Comparison of ENCODE assay signal across 40 cellular contexts in genomic region chr13:70178346-70178745, GRCh38.
"Had no signal": no experiment of that assay in that cellular context is flagged by ENCODE, and none has a peak within 500 bp of the region (broad histone marks: within the 10 kb centered on the region; RNA-seq: fewer than 3 reads in every experiment).

No MANE protein-coding gene starts in this region.

- H3K4me1 Mint-ChIP-seq: activated naive CD4-positive, alpha-beta T cell treated with anti-CD3 and anti-CD28 coated beads, Interleukin-2, amount 10 ng/mL, durations not matched to agents 7 days and 5 days; activated naive CD4-positive, alpha-beta T cell treated with anti-CD3 and anti-CD28 coated beads, Interleukin-2, amount 50 U/mL, for 24 hours; activated naive CD8-positive, alpha-beta T cell treated with anti-CD3 and anti-CD28 coated beads for 36 hours; activated naive CD8-positive, alpha-beta T cell treated with anti-CD3 and anti-CD28 coated beads, Interleukin-2, amount 10 ng/mL, durations not matched to agents 7 days and 5 days; activated naive CD8-positive, alpha-beta T cell treated with anti-CD3 and anti-CD28 coated beads, Interleukin-2, amount 50 U/mL, for 24 hours; activated T-helper 17 cell treated with anti-CD3 and anti-CD28 coated beads, Interleukin-2, amount 50 U/mL, for 72 hours; central memory CD8-positive, alpha-beta T cell had no signal

- H3K4me1 ChIP-seq: adrenal gland, ascending aorta, body of pancreas, breast epithelium had no signal

- H3K27me3 Mint-ChIP-seq: activated naive CD4-positive, alpha-beta T cell treated with anti-CD3 and anti-CD28 coated beads, Interleukin-2, amount 10 ng/mL, durations not matched to agents 7 days and 5 days; activated naive CD4-positive, alpha-beta T cell treated with anti-CD3 and anti-CD28 coated beads, Interleukin-2, amount 50 U/mL, for 24 hours; activated naive CD8-positive, alpha-beta T cell; activated naive CD8-positive, alpha-beta T cell treated with anti-CD3 and anti-CD28 coated beads for 36 hours; activated naive CD8-positive, alpha-beta T cell treated with anti-CD3 and anti-CD28 coated beads, Interleukin-2, amount 10 ng/mL, durations not matched to agents 7 days and 5 days; activated naive CD8-positive, alpha-beta T cell treated with anti-CD3 and anti-CD28 coated beads, Interleukin-2, amount 50 U/mL, for 24 hours; activated T-cell treated with anti-CD3 and anti-CD28 coated beads, Interleukin-2, amount 50 U/mL, for 24 hours; activated T-helper 17 cell treated with anti-CD3 and anti-CD28 coated beads, Interleukin-2, amount 50 U/mL, for 72 hours; brain; central memory CD8-positive, alpha-beta T cell had no signal

- H3K27ac ChIP-seq: adrenal gland, ascending aorta, body of pancreas, brain microvascular endothelial cell, breast epithelium, cardiac muscle cell had no signal

- FAIRE-seq: astrocyte, bronchial epithelial cell, colon had no signal

- H3K27ac Mint-ChIP-seq: activated naive CD4-positive, alpha-beta T cell treated with anti-CD3 and anti-CD28 coated beads for 36 hours; activated naive CD4-positive, alpha-beta T cell treated with anti-CD3 and anti-CD28 coated beads, Interleukin-2, amount 10 ng/mL, durations not matched to agents 7 days and 5 days; activated naive CD4-positive, alpha-beta T cell treated with anti-CD3 and anti-CD28 coated beads, Interleukin-2, amount 50 U/mL, for 24 hours; activated naive CD4-positive, alpha-beta T cell treated with anti-CD3 and anti-CD28 coated beads, Interleukin-2, amount 50 U/mL, for 72 hours; activated naive CD8-positive, alpha-beta T cell; activated naive CD8-positive, alpha-beta T cell treated with anti-CD3 and anti-CD28 coated beads for 36 hours; activated naive CD8-positive, alpha-beta T cell treated with anti-CD3 and anti-CD28 coated beads, Interleukin-2, amount 10 ng/mL, durations not matched to agents 7 days and 5 days; activated naive CD8-positive, alpha-beta T cell treated with anti-CD3 and anti-CD28 coated beads, Interleukin-2, amount 50 U/mL, for 24 hours; activated T-cell treated with anti-CD3 and anti-CD28 coated beads, Interleukin-2, amount 50 U/mL, for 24 hours; activated T-cell treated with anti-CD3 and anti-CD28 coated beads, Interleukin-2, amount 50 U/mL, for 72 hours; activated T-helper 1 cell treated with anti-CD3 and anti-CD28 coated beads, Interleukin-12 subunit alpha, Interleukin-12 subunit beta, Interleukin-2, Interleukin-4 antibody, amounts not matched to agents 30 ng/mL and 10 ng/mL and 1 ng/mL, durations not matched to agents 14 hours and 24 hours and 36 hours; activated T-helper 17 cell treated with anti-CD3 and anti-CD28 coated beads, Interleukin-2, amount 50 U/mL, for 72 hours; activated T-helper 2 cell treated with anti-CD3 and anti-CD28 coated beads, Interferon-gamma antibody, Interleukin-2, Interleukin-4, amounts not matched to agents 10 μg/mL and 5 μg/mL and 100 μg/mL, durations not matched to agents 14 hours and 24 hours and 36 hours; brain had no signal

- H3K9me3 Mint-ChIP-seq: activated naive CD8-positive, alpha-beta T cell treated with anti-CD3 and anti-CD28 coated beads for 36 hours had no signal

- H3K36me3 Mint-ChIP-seq: activated naive CD4-positive, alpha-beta T cell treated with anti-CD3 and anti-CD28 coated beads, Interleukin-2, amount 10 ng/mL, durations not matched to agents 7 days and 5 days; activated naive CD4-positive, alpha-beta T cell treated with anti-CD3 and anti-CD28 coated beads, Interleukin-2, amount 50 U/mL, for 24 hours; activated naive CD4-positive, alpha-beta T cell treated with anti-CD3 and anti-CD28 coated beads, Interleukin-2, amount 50 U/mL, for 72 hours; activated naive CD8-positive, alpha-beta T cell; activated naive CD8-positive, alpha-beta T cell treated with anti-CD3 and anti-CD28 coated beads for 36 hours; activated naive CD8-positive, alpha-beta T cell treated with anti-CD3 and anti-CD28 coated beads, Interleukin-2, amount 10 ng/mL, durations not matched to agents 7 days and 5 days; brain had no signal

- H3K27me3 ChIP-seq: adrenal gland, ascending aorta, body of pancreas, brain microvascular endothelial cell, breast epithelium, cardiac muscle cell had no signal

- H3K36me3 ChIP-seq: adrenal gland, ascending aorta, brain microvascular endothelial cell, breast epithelium, cardiac muscle cell had no signal

- ATAC-seq: activated naive CD4-positive, alpha-beta T cell treated with anti-CD3 and anti-CD28 coated beads, Interleukin-2, amount 50 U/mL, for 72 hours; activated naive CD8-positive, alpha-beta T cell treated with anti-CD3 and anti-CD28 coated beads, Interleukin-2, amount 50 U/mL, for 24 hours; activated T-cell treated with anti-CD3 and anti-CD28 coated beads, Interleukin-2, amount 50 U/mL, for 4 hours; activated T-cell treated with anti-CD3 and anti-CD28 coated beads, Interleukin-2, amount 50 U/mL, for 72 hours; activated T-helper 17 cell treated with anti-CD3 and anti-CD28 coated beads, Interleukin-2, amount 50 U/mL, for 72 hours; body of pancreas had no signal

- H3K4me3 ChIP-seq: adrenal gland, ascending aorta, body of pancreas, breast epithelium, cardiac muscle cell had no signal

- H3K4me3 Mint-ChIP-seq: activated naive CD4-positive, alpha-beta T cell treated with anti-CD3 and anti-CD28 coated beads for 36 hours; activated naive CD4-positive, alpha-beta T cell treated with anti-CD3 and anti-CD28 coated beads, Interleukin-2, amount 10 ng/mL, durations not matched to agents 7 days and 5 days; activated naive CD4-positive, alpha-beta T cell treated with anti-CD3 and anti-CD28 coated beads, Interleukin-2, amount 50 U/mL, for 24 hours; activated naive CD8-positive, alpha-beta T cell; activated naive CD8-positive, alpha-beta T cell treated with anti-CD3 and anti-CD28 coated beads for 36 hours; activated naive CD8-positive, alpha-beta T cell treated with anti-CD3 and anti-CD28 coated beads, Interleukin-2, amount 10 ng/mL, durations not matched to agents 7 days and 5 days; activated naive CD8-positive, alpha-beta T cell treated with anti-CD3 and anti-CD28 coated beads, Interleukin-2, amount 50 U/mL, for 24 hours; activated T-cell treated with anti-CD3 and anti-CD28 coated beads, Interleukin-2, amount 50 U/mL, for 24 hours; activated T-cell treated with anti-CD3 and anti-CD28 coated beads, Interleukin-2, amount 50 U/mL, for 4 hours; activated T-cell treated with anti-CD3 and anti-CD28 coated beads, Interleukin-2, amount 50 U/mL, for 72 hours; activated T-helper 1 cell treated with anti-CD3 and anti-CD28 coated beads, Interleukin-12 subunit alpha, Interleukin-12 subunit beta, Interleukin-2, Interleukin-4 antibody, amounts not matched to agents 30 ng/mL and 10 ng/mL and 1 ng/mL, durations not matched to agents 14 hours and 24 hours and 36 hours; activated T-helper 17 cell treated with anti-CD3 and anti-CD28 coated beads, Interleukin-2, amount 50 U/mL, for 72 hours; brain; central memory CD8-positive, alpha-beta T cell had no signal

- DNase-seq: activated effector memory CD4-positive, alpha-beta T cell treated with anti-CD3 and anti-CD28 coated beads, Interleukin-2, amount 50 U/mL, for 16 hours; activated effector memory CD4-positive, alpha-beta T cell treated with Interleukin-2 at 50 U/mL for 16 hours; activated gamma-delta T cell; activated naive CD4-positive, alpha-beta T cell; activated naive CD4-positive, alpha-beta T cell treated with anti-CD3 and anti-CD28 coated beads for 36 hours; activated naive CD4-positive, alpha-beta T cell treated with anti-CD3 and anti-CD28 coated beads, Interleukin-2, amount 10 ng/mL, durations not matched to agents 7 days and 5 days; activated naive CD4-positive, alpha-beta T cell treated with anti-CD3 and anti-CD28 coated beads, Interleukin-2, amount 50 U/mL, for 16 hours; activated naive CD4-positive, alpha-beta T cell treated with Interleukin-2 at 50 U/mL for 16 hours; activated naive CD8-positive, alpha-beta T cell treated with anti-CD3 and anti-CD28 coated beads for 36 hours; activated naive CD8-positive, alpha-beta T cell treated with anti-CD3 and anti-CD28 coated beads, Interleukin-2, amount 10 ng/mL, durations not matched to agents 7 days and 5 days; activated naive CD8-positive, alpha-beta T cell treated with anti-CD3 and anti-CD28 coated beads, Interleukin-2, amount 50 U/mL, for 24 hours; activated T-cell treated with anti-CD3 and anti-CD28 coated beads, Interleukin-2, amount 50 U/mL, for 1 hour; activated T-cell treated with anti-CD3 and anti-CD28 coated beads, Interleukin-2, amount 50 U/mL, for 24 hours; activated T-cell treated with anti-CD3 and anti-CD28 coated beads, Interleukin-2, amount 50 U/mL, for 4 hours; activated T-cell treated with anti-CD3 and anti-CD28 coated beads, Interleukin-2, amount 50 U/mL, for 48 hours; activated T-cell treated with anti-CD3 and anti-CD28 coated beads, Interleukin-2, amount 50 U/mL, for 72 hours; adrenal gland; amniotic stem cell; amygdala; anterior cingulate cortex; aorta; body of pancreas; brain microvascular endothelial cell; caudate nucleus; central memory CD4-positive, alpha-beta T cell; cerebellar nuclear complex had no signal

- H3K9me3 ChIP-seq: adrenal gland, ascending aorta, body of pancreas, breast epithelium had no signal
